Comparison of ENCODE assay signal across 1 cellular context in the genomic region with DNA sequence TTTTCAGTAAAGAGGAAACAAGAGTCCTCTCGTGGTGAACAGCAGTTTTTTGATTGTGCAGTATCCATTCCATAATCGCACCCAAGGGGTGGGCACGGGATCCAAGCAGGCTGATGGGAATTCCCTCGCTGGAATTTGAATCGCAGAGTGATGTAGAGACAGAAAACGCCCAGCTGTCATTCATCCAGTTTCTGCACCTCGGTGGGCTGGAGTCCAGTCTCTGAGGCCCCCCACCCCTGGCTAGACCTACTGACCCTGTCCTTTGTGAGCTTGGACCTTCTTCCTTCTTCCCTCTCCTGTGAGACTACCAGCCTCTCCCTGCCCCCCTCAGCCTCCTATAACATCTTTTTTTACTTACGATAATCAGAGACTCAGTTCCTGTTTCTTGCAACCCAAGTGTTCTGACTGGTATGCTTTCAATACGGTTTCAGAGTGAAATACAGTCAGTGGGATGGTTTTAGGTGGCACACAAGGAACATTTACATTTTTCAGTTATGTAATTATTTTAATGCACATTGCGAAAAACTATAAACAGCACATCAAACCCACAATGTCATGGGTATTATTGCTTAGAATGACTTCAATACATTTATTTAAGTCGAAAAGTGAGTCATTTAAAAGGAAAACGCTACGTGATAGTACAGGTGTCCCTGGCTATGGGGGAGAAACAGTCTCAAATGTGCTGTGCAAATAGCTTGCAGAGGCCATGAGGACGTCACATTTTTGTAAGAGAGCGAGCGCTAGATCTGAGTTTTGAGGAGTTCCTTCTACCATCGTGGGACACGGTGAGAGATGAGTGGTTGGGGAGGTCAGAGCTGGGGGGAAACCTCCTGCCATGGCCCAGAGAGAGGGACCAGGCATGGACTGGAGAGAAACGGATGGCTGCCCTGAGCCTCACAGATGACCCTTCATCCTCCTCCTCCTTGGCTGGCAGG.
TF ChIP-seq lines count a peak whose summit lies in the region.

No MANE protein-coding gene starts in this region.

TF ChIP-seq in GM12878, 131 proteins besides CTCF, POLR2A, EP300 and RAD21 (continued from another document and continues in another):
- TF ChIP-seq, protein P1, sequence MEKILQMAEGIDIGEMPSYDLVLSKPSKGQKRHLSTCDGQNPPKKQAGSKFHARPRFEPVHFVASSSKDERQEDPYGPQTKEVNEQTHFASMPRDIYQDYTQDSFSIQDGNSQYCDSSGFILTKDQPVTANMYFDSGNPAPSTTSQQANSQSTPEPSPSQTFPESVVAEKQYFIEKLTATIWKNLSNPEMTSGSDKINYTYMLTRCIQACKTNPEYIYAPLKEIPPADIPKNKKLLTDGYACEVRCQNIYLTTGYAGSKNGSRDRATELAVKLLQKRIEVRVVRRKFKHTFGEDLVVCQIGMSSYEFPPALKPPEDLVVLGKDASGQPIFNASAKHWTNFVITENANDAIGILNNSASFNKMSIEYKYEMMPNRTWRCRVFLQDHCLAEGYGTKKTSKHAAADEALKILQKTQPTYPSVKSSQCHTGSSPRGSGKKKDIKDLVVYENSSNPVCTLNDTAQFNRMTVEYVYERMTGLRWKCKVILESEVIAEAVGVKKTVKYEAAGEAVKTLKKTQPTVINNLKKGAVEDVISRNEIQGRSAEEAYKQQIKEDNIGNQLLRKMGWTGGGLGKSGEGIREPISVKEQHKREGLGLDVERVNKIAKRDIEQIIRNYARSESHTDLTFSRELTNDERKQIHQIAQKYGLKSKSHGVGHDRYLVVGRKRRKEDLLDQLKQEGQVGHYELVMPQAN (conservative IDR thresholded peaks at IDR 0.05) = no peak
- TF ChIP-seq, protein P2, sequence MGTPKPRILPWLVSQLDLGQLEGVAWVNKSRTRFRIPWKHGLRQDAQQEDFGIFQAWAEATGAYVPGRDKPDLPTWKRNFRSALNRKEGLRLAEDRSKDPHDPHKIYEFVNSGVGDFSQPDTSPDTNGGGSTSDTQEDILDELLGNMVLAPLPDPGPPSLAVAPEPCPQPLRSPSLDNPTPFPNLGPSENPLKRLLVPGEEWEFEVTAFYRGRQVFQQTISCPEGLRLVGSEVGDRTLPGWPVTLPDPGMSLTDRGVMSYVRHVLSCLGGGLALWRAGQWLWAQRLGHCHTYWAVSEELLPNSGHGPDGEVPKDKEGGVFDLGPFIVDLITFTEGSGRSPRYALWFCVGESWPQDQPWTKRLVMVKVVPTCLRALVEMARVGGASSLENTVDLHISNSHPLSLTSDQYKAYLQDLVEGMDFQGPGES (IDR thresholded peaks at IDR 0.05) = no peak
- TF ChIP-seq MTA3 (IDR thresholded peaks at IDR 0.05; ENCODE audit: borderline replicate concordance, low read length) = peak; percentile 85; the same call in 1 of the 2 replicates
- peak; percentile 96 for TF ChIP-seq EED (IDR thresholded peaks at IDR 0.05; ENCODE audit: low read depth)
- TF ChIP-seq IRF4 (IDR thresholded peaks at IDR 0.05; ENCODE audit: low read depth, low read length) = 0 out of 2 replicates have a peak, but pooled peaks have one; percentile 29
- TF ChIP-seq, protein P3, sequence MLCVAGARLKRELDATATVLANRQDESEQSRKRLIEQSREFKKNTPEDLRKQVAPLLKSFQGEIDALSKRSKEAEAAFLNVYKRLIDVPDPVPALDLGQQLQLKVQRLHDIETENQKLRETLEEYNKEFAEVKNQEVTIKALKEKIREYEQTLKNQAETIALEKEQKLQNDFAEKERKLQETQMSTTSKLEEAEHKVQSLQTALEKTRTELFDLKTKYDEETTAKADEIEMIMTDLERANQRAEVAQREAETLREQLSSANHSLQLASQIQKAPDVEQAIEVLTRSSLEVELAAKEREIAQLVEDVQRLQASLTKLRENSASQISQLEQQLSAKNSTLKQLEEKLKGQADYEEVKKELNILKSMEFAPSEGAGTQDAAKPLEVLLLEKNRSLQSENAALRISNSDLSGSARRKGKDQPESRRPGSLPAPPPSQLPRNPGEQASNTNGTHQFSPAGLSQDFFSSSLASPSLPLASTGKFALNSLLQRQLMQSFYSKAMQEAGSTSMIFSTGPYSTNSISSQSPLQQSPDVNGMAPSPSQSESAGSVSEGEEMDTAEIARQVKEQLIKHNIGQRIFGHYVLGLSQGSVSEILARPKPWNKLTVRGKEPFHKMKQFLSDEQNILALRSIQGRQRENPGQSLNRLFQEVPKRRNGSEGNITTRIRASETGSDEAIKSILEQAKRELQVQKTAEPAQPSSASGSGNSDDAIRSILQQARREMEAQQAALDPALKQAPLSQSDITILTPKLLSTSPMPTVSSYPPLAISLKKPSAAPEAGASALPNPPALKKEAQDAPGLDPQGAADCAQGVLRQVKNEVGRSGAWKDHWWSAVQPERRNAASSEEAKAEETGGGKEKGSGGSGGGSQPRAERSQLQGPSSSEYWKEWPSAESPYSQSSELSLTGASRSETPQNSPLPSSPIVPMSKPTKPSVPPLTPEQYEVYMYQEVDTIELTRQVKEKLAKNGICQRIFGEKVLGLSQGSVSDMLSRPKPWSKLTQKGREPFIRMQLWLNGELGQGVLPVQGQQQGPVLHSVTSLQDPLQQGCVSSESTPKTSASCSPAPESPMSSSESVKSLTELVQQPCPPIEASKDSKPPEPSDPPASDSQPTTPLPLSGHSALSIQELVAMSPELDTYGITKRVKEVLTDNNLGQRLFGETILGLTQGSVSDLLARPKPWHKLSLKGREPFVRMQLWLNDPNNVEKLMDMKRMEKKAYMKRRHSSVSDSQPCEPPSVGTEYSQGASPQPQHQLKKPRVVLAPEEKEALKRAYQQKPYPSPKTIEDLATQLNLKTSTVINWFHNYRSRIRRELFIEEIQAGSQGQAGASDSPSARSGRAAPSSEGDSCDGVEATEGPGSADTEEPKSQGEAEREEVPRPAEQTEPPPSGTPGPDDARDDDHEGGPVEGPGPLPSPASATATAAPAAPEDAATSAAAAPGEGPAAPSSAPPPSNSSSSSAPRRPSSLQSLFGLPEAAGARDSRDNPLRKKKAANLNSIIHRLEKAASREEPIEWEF (IDR thresholded peaks at IDR 0.05; ENCODE audit: insufficient replicate concordance, low read depth, low read length) = no peak
- TF ChIP-seq HDAC6 (IDR thresholded peaks at IDR 0.05; ENCODE audit: unreplicated experiment) = no peak
- TF ChIP-seq BHLHE40 (IDR thresholded peaks at IDR 0.05; ENCODE audit: borderline replicate concordance in 1 of 2, low read depth in 2 of 2, low read length in 1 of 2) = peak in 1 of 2 experiments; percentile 54; a peak in 2 of 4 replicates
- TF ChIP-seq, protein P4, sequence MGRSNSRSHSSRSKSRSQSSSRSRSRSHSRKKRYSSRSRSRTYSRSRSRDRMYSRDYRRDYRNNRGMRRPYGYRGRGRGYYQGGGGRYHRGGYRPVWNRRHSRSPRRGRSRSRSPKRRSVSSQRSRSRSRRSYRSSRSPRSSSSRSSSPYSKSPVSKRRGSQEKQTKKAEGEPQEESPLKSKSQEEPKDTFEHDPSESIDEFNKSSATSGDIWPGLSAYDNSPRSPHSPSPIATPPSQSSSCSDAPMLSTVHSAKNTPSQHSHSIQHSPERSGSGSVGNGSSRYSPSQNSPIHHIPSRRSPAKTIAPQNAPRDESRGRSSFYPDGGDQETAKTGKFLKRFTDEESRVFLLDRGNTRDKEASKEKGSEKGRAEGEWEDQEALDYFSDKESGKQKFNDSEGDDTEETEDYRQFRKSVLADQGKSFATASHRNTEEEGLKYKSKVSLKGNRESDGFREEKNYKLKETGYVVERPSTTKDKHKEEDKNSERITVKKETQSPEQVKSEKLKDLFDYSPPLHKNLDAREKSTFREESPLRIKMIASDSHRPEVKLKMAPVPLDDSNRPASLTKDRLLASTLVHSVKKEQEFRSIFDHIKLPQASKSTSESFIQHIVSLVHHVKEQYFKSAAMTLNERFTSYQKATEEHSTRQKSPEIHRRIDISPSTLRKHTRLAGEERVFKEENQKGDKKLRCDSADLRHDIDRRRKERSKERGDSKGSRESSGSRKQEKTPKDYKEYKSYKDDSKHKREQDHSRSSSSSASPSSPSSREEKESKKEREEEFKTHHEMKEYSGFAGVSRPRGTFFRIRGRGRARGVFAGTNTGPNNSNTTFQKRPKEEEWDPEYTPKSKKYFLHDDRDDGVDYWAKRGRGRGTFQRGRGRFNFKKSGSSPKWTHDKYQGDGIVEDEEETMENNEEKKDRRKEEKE (IDR thresholded peaks at IDR 0.05) = no peak
- TF ChIP-seq, protein P5, sequence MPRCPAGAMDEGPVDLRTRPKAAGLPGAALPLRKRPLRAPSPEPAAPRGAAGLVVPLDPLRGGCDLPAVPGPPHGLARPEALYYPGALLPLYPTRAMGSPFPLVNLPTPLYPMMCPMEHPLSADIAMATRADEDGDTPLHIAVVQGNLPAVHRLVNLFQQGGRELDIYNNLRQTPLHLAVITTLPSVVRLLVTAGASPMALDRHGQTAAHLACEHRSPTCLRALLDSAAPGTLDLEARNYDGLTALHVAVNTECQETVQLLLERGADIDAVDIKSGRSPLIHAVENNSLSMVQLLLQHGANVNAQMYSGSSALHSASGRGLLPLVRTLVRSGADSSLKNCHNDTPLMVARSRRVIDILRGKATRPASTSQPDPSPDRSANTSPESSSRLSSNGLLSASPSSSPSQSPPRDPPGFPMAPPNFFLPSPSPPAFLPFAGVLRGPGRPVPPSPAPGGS (IDR thresholded peaks at IDR 0.05; ENCODE audit: borderline replicate concordance, insufficient read depth, low read depth, low read length, poor library complexity, severe bottlenecking) = no peak
- peak; percentile 60; the same call in 1 of the 2 replicates for TF ChIP-seq POLR2AphosphoS5 (IDR thresholded peaks at IDR 0.05; ENCODE audit: low read length)
- no peak for TF ChIP-seq SIX5 (IDR thresholded peaks at IDR 0.05; ENCODE audit: low read depth, low read length, severe bottlenecking)
- TF ChIP-seq GABPA (IDR thresholded peaks at IDR 0.05; ENCODE audit: low read depth) = no peak
- TF ChIP-seq SP1 (IDR thresholded peaks at IDR 0.05; ENCODE audit: low read depth, low read length) = peak; percentile 39
- TF ChIP-seq ZNF24 (IDR thresholded peaks at IDR 0.05) = no peak
- TF ChIP-seq RAD51 (IDR thresholded peaks at IDR 0.05) = no peak
- TF ChIP-seq SIN3A (IDR thresholded peaks at IDR 0.05; ENCODE audit: low read depth, low read length) = no peak
- TF ChIP-seq STAT1 (conservative IDR thresholded peaks at IDR 0.05) = no peak
- TF ChIP-seq, protein P6, sequence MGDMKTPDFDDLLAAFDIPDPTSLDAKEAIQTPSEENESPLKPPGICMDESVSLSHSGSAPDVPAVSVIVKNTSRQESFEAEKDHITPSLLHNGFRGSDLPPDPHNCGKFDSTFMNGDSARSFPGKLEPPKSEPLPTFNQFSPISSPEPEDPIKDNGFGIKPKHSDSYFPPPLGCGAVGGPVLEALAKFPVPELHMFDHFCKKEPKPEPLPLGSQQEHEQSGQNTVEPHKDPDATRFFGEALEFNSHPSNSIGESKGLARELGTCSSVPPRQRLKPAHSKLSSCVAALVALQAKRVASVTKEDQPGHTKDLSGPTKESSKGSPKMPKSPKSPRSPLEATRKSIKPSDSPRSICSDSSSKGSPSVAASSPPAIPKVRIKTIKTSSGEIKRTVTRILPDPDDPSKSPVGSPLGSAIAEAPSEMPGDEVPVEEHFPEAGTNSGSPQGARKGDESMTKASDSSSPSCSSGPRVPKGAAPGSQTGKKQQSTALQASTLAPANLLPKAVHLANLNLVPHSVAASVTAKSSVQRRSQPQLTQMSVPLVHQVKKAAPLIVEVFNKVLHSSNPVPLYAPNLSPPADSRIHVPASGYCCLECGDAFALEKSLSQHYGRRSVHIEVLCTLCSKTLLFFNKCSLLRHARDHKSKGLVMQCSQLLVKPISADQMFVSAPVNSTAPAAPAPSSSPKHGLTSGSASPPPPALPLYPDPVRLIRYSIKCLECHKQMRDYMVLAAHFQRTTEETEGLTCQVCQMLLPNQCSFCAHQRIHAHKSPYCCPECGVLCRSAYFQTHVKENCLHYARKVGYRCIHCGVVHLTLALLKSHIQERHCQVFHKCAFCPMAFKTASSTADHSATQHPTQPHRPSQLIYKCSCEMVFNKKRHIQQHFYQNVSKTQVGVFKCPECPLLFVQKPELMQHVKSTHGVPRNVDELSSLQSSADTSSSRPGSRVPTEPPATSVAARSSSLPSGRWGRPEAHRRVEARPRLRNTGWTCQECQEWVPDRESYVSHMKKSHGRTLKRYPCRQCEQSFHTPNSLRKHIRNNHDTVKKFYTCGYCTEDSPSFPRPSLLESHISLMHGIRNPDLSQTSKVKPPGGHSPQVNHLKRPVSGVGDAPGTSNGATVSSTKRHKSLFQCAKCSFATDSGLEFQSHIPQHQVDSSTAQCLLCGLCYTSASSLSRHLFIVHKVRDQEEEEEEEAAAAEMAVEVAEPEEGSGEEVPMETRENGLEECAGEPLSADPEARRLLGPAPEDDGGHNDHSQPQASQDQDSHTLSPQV (IDR thresholded peaks at IDR 0.05) = peak; percentile 72; the same call in 1 of the 2 replicates
- no peak for TF ChIP-seq POLR2AphosphoS2 (IDR thresholded peaks at IDR 0.05; ENCODE audit: low read depth, low read length)
- TF ChIP-seq NR2C1 (IDR thresholded peaks at IDR 0.05) = no peak
- TF ChIP-seq MEF2A (IDR thresholded peaks at IDR 0.05; ENCODE audit: insufficient read depth, low read depth, low read length) = peak; percentile 85
- TF ChIP-seq, protein P7, sequence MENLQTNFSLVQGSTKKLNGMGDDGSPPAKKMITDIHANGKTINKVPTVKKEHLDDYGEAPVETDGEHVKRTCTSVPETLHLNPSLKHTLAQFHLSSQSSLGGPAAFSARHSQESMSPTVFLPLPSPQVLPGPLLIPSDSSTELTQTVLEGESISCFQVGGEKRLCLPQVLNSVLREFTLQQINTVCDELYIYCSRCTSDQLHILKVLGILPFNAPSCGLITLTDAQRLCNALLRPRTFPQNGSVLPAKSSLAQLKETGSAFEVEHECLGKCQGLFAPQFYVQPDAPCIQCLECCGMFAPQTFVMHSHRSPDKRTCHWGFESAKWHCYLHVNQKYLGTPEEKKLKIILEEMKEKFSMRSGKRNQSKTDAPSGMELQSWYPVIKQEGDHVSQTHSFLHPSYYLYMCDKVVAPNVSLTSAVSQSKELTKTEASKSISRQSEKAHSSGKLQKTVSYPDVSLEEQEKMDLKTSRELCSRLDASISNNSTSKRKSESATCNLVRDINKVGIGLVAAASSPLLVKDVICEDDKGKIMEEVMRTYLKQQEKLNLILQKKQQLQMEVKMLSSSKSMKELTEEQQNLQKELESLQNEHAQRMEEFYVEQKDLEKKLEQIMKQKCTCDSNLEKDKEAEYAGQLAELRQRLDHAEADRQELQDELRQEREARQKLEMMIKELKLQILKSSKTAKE (IDR thresholded peaks at IDR 0.05; ENCODE audit: low read depth, poor library complexity, severe bottlenecking) = peak; percentile 87
- no peak for TF ChIP-seq CBX3 (IDR thresholded peaks at IDR 0.05; ENCODE audit: borderline replicate concordance, low read depth)
- TF ChIP-seq BMI1 (IDR thresholded peaks at IDR 0.05; ENCODE audit: borderline replicate concordance) = peak; percentile 40; the same call in 1 of the 2 replicates
- TF ChIP-seq SMC3 (IDR thresholded peaks at IDR 0.05; ENCODE audit: borderline replicate concordance, low read length) = peak; percentile 4; the same call in 1 of the 2 replicates
- TF ChIP-seq ATF7 (IDR thresholded peaks at IDR 0.05; ENCODE audit: low read depth) = peak; percentile 87
- TF ChIP-seq ASH2L (IDR thresholded peaks at IDR 0.05; ENCODE audit: borderline replicate concordance, low read depth) = peak; percentile 55; the same call in 1 of the 2 replicates
- TF ChIP-seq ZNF217 (IDR thresholded peaks at IDR 0.05) = no peak; the same call in 1 of the 2 replicates
- TF ChIP-seq, protein P8, sequence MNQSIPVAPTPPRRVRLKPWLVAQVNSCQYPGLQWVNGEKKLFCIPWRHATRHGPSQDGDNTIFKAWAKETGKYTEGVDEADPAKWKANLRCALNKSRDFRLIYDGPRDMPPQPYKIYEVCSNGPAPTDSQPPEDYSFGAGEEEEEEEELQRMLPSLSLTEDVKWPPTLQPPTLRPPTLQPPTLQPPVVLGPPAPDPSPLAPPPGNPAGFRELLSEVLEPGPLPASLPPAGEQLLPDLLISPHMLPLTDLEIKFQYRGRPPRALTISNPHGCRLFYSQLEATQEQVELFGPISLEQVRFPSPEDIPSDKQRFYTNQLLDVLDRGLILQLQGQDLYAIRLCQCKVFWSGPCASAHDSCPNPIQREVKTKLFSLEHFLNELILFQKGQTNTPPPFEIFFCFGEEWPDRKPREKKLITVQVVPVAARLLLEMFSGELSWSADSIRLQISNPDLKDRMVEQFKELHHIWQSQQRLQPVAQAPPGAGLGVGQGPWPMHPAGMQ (IDR thresholded peaks at IDR 0.05; ENCODE audit: borderline replicate concordance) = no peak
- TF ChIP-seq JUND (IDR thresholded peaks at IDR 0.05; ENCODE audit: low read depth, low read length) = no peak
